ENCODE assay signal across 28 cellular contexts in genomic region chr2:11054783-11055751, GRCh38.
"Had no signal": no experiment of that assay in that cellular context is flagged by ENCODE, and none has a peak within 500 bp of the region (broad histone marks: within the 10 kb centered on the region; RNA-seq: fewer than 3 reads in every experiment).

No MANE protein-coding gene starts in this region.

- ATAC-seq: activated CD4-positive, alpha-beta T cell treated with anti-CD3 and anti-CD28 coated beads for 36 hours; activated CD4-positive, CD25-positive, alpha-beta regulatory T cell treated with anti-CD3 and anti-CD28 coated beads, Interleukin-2, amount 50 U/mL, for 24 hours; activated CD8-positive, alpha-beta T cell treated with anti-CD3 and anti-CD28 coated beads, Interleukin-2, amount 10 ng/mL, durations not matched to agents 7 days and 5 days; Panc1 had no signal

- H3K9me3 ChIP-seq: SJCRH30 had no signal

- DNase-seq: activated CD4-positive, alpha-beta T cell treated with anti-CD3 and anti-CD28 coated beads for 36 hours; activated CD4-positive, alpha-beta T cell treated with anti-CD3 and anti-CD28 coated beads, Interleukin-2, amount 10 ng/mL, durations not matched to agents 7 days and 5 days; activated CD4-positive, alpha-beta T cell treated with anti-CD3 and anti-CD28 coated beads, Interleukin-2, amount 50 U/mL, for 48 hours; activated CD8-positive, alpha-beta T cell treated with anti-CD3 and anti-CD28 coated beads, Interleukin-2, amount 10 ng/mL, durations not matched to agents 7 days and 5 days; activated gamma-delta T cell; activated naive CD4-positive, alpha-beta T cell treated with Interleukin-2 at 50 U/mL for 16 hours; activated naive CD8-positive, alpha-beta T cell treated with anti-CD3 and anti-CD28 coated beads, Interleukin-2, amount 10 ng/mL, durations not matched to agents 7 days and 5 days; activated T-cell treated with anti-CD3 and anti-CD28 coated beads, Interleukin-2, amount 50 U/mL, for 24 hours; amygdala; brain microvascular endothelial cell; central memory CD4-positive, alpha-beta T cell; Kasumi-1; KG1; MM.1S; MV-4-11; NCI-H1092 treated with DMSO at 0.1 percent for 48 hours; NCI-H1417; NCI-H1694; NCI-H1930; NCI-H2081 treated with DMSO at 0.1 percent for 48 hours; NCI-H226; NCI-H446 treated with DMSO at 0.1 percent for 48 hours; NCI-H524 treated with DMSO at 0.1 percent for 48 hours; SHP77; SJCRH30 had no signal

- H3K4me3 ChIP-seq: SJCRH30, SK-N-MC had no signal

- H3K27ac ChIP-seq: brain microvascular endothelial cell, SJCRH30, SK-N-MC had no signal

- H3K27me3 ChIP-seq: brain microvascular endothelial cell, SJCRH30 had no signal

- H3K36me3 ChIP-seq: brain microvascular endothelial cell, SJCRH30 had no signal
